ENCODE assay signal across 26 cellular contexts in the genomic region with DNA sequence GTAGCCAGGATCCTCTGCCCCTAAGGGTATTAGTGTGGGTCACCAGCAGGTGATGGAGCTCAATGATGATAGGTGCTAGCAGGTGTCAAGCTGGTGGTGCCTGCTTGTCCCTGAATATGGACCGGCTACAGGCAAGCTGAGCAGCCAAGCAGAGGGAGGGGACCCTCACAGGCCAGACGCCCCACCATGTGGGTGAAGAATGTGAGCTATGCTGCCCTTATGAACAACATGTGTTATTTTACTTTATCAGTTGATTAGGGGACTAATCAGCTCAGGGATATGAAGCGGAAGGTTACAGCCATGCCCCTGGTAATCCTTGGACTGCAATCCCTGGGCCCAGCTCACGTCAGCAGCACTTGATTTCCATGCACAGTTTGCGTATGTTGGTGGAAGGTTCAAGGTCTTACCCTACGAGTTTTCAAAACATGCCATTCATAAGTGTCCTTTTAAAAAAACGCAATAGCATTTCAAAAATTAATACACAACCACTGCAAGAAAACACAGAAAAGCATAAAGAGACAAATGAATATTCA.
"Had no signal": no experiment of that assay in that cellular context is flagged by ENCODE, and none has a peak within 500 bp of the region (broad histone marks: within the 10 kb centered on the region; RNA-seq: fewer than 3 reads in every experiment).

No MANE protein-coding gene starts in this region.

- H3K27me3 ChIP-seq: brain microvascular endothelial cell, cardiac muscle cell, MG63, SJSA1 had no signal

- H3K27ac ChIP-seq: brain microvascular endothelial cell, cardiac muscle cell, SJSA1 had no signal

- FAIRE-seq: TTC549 had no signal

- H3K9ac ChIP-seq: SK-N-SH had no signal

- H3K4me2 ChIP-seq: SK-N-SH had no signal

- H3K36me3 ChIP-seq: brain microvascular endothelial cell, cardiac muscle cell, MG63, SJSA1 had no signal

- H3K4me3 ChIP-seq: cardiac muscle cell, MG63, SJSA1 had no signal

- H3K9me3 ChIP-seq: MG63, SJSA1, SK-N-SH had no signal

- DNase-seq: activated CD4-positive, alpha-beta T cell treated with anti-CD3 and anti-CD28 coated beads, Interleukin-2, amount 10 ng/mL, durations not matched to agents 24 days and 14 days; activated CD4-positive, alpha-beta T cell treated with anti-CD3 and anti-CD28 coated beads, Interleukin-2, amount 50 U/mL, for 4 hours; activated CD8-positive, alpha-beta T cell treated with anti-CD3 and anti-CD28 coated beads for 36 hours; activated gamma-delta T cell; activated naive CD4-positive, alpha-beta T cell treated with Interleukin-2 at 50 U/mL for 16 hours; activated T-cell treated with anti-CD3 and anti-CD28 coated beads, Interleukin-2, amount 50 U/mL, for 24 hours; amniotic stem cell; aorta; brain microvascular endothelial cell; Kasumi-1; KG1; MG63; NCI-H1048; NCI-H1436 treated with DMSO at 0.1 percent for 48 hours; NCI-H1694 treated with DMSO at 0.1 percent for 48 hours; NCI-H2029 treated with DMSO at 0.1 percent for 48 hours; NCI-H2107; NCI-H2171; NCI-H510A; NCI-H526; NCI-H748 treated with DMSO at 0.1 percent for 48 hours; SHP77; SK-N-SH had no signal
